ENCODE assay signal across 1 cellular context in the genomic region with DNA sequence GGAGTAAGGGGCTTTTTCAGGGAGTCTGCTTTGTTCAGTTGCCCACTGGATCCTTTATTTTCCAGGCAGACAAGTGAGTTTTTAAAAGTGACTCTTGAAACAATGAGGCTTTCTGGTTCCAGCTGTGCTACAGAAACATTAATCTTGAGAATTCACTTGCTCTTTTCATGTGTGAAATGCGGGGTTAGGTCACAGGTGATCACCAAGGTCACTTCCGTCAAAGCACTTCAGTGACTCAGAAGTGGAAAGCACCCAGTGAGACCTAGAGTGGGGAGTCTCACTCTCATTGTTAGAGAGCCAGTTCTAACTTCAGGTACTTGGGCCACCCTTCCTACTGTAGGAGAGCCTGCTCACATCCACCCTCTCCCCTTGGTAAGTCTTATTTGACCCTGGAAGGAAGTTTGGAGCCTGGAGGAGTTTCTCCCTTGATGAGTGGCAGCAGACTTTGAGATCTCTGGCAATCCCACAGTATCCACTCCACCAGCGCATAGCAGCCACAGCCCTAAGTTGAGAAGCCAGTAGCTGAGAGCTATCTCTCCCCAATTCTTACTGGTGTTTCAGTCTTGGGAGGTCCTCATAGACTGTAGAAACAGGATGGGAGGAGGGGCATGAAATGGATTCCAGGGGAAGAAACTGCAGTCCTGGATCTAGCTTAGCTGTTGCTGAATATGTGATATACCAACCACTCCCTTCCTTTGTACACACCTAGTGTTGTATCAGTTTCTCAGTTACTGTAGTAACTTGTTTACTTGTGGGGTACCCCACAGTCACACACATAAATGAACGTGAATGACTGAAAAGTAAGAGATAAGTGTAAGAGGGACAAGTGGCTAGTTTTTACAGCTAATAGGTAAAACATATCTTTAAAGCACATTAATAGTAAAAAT.
TF ChIP-seq lines count a peak whose summit lies in the region.

No MANE protein-coding gene starts in this region.

TF ChIP-seq in GM23338, 12 proteins besides CTCF, POLR2A, EP300 and RAD21 (continued from another document):
- TF ChIP-seq, protein P1, sequence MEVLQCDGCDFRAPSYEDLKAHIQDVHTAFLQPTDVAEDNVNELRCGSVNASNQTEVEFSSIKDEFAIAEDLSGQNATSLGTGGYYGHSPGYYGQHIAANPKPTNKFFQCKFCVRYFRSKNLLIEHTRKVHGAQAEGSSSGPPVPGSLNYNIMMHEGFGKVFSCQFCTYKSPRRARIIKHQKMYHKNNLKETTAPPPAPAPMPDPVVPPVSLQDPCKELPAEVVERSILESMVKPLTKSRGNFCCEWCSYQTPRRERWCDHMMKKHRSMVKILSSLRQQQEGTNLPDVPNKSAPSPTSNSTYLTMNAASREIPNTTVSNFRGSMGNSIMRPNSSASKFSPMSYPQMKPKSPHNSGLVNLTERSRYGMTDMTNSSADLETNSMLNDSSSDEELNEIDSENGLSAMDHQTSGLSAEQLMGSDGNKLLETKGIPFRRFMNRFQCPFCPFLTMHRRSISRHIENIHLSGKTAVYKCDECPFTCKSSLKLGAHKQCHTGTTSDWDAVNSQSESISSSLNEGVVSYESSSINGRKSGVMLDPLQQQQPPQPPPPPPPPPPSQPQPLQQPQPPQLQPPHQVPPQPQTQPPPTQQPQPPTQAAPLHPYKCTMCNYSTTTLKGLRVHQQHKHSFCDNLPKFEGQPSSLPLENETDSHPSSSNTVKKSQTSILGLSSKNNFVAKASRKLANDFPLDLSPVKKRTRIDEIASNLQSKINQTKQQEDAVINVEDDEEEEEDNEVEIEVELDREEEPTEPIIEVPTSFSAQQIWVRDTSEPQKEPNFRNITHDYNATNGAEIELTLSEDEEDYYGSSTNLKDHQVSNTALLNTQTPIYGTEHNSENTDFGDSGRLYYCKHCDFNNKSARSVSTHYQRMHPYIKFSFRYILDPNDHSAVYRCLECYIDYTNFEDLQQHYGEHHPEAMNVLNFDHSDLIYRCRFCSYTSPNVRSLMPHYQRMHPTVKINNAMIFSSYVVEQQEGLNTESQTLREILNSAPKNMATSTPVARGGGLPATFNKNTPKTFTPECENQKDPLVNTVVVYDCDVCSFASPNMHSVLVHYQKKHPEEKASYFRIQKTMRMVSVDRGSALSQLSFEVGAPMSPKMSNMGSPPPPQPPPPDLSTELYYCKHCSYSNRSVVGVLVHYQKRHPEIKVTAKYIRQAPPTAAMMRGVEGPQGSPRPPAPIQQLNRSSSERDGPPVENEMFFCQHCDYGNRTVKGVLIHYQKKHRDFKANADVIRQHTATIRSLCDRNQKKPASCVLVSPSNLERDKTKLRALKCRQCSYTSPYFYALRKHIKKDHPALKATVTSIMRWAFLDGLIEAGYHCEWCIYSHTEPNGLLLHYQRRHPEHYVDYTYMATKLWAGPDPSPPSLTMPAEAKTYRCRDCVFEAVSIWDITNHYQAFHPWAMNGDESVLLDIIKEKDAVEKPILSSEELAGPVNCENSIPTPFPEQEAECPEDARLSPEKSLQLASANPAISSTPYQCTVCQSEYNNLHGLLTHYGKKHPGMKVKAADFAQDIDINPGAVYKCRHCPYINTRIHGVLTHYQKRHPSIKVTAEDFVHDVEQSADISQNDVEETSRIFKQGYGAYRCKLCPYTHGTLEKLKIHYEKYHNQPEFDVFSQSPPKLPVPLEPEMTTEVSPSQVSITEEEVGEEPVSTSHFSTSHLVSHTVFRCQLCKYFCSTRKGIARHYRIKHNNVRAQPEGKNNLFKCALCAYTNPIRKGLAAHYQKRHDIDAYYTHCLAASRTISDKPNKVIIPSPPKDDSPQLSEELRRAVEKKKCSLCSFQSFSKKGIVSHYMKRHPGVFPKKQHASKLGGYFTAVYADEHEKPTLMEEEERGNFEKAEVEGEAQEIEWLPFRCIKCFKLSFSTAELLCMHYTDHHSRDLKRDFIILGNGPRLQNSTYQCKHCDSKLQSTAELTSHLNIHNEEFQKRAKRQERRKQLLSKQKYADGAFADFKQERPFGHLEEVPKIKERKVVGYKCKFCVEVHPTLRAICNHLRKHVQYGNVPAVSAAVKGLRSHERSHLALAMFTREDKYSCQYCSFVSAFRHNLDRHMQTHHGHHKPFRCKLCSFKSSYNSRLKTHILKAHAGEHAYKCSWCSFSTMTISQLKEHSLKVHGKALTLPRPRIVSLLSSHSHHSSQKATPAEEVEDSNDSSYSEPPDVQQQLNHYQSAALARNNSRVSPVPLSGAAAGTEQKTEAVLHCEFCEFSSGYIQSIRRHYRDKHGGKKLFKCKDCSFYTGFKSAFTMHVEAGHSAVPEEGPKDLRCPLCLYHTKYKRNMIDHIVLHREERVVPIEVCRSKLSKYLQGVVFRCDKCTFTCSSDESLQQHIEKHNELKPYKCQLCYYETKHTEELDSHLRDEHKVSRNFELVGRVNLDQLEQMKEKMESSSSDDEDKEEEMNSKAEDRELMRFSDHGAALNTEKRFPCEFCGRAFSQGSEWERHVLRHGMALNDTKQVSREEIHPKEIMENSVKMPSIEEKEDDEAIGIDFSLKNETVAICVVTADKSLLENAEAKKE (CRISPR knock-in tag; IDR thresholded peaks at IDR 0.05): no peak
- TF ChIP-seq ZNF331 (CRISPR knock-in tag; IDR thresholded peaks at IDR 0.05; ENCODE audit: low read depth): no peak
- TF ChIP-seq ZNF114 (CRISPR knock-in tag; IDR thresholded peaks at IDR 0.05): no peak
- no peak for TF ChIP-seq NANOG (IDR thresholded peaks at IDR 0.05; ENCODE audit: borderline replicate concordance)
- no peak for TF ChIP-seq EZH2 (IDR thresholded peaks at IDR 0.05; ENCODE audit: low read depth, unreplicated experiment)
